Comparison of ENCODE assay signal across 8 cellular contexts in the genomic region with DNA sequence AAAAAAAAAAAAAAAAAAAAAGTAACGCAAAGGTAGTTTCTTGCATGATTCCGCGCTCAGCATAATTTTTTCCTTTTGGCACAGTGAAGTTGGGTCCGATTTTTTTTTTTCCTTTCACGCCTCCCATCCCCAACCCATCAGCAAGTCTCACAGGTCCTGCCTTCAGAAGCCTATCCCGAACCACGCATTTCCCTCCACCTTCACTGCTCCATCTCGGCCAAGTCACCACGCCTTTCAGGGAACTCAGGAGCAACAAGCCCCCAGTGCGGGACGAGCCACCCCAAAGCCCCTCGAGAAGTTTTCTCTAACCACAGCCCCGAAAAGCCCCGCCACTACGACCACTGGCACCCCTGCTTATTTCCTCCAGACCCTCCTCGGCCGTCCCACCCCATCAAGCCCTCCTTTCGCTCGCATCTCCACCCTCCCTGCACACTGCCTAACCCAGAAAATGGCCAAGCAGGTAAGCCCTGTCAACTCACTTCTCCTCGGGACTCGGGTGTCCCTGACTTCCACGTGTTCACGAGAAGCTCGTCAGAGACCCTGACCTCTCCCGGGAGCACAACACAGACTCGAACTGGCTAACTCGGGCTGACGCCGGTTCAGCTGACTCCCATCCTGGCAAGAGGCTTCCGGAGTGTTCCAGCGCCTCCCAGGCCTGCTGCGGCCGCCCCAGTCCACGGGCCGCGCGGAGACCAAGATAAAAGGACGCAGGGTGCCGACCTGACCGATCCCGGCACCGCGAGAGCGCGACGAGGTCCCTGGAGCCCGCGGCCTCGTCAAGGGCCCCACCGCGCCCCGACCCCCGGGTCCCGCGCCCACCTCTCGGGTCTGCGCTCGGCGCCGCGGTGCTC. TPM values are rescaled to one million over a fixed set of nuclear protein-coding genes. Genes with fewer than 3 reads are reported as not detected.
DNase-seq lines count a peak whose midpoint lies in the region; ATAC-seq, FAIRE-seq and TF ChIP-seq lines count a peak whose summit lies in the region.

No MANE protein-coding gene starts in this region.

- no peak for TF ChIP-seq POLR2A in GM18505 (IDR thresholded peaks at IDR 0.05; ENCODE audit: borderline replicate concordance, extremely low read depth, insufficient read depth, insufficient read length)

- H3K27ac ChIP-seq in kidney (ENCODE audit: low read depth in 2 of 2, low read length in 2 of 2), result peak overlapping the region; percentile 88 to 98

- ATAC-seq in GM18505 (IDR thresholded peaks at IDR 0.05; ENCODE audit: unreplicated experiment) (peak; percentile 16), HG02759 (IDR thresholded peaks at IDR 0.05; ENCODE audit: unreplicated experiment) (peak; percentile 6)

- peak overlapping the region; percentile 72 to 76 for H3K4me3 ChIP-seq in kidney (ENCODE audit: low read length in 2 of 2)

- peak; percentile 39 for DNase-seq in RPMI7951 (ENCODE audit: low read depth)
- peak; percentile 27 for DNase-seq in cerebellar cortex (ENCODE audit: low spot score)
- peak; percentile 87 for DNase-seq in kidney
- peak; percentile 57 for DNase-seq in stimulated activated CD4-positive, alpha-beta T cell treated with anti-CD3 and anti-CD28 coated beads, Interleukin-15, amount 100 ng/mL, for 24 hours
- DNase-seq in NK-92 treated with Interleukin-12 subunit alpha and Interleukin-12 subunit beta, amount 100 ng/mL, for 24 hours (lab: John Stamatoyannopoulos, UW), result no peak
- DNase-seq in effector CD4-positive, alpha-beta T cell, result no peak

- H3K9ac ChIP-seq in kidney (ENCODE audit: low read length in 2 of 2), result peak overlapping the region; percentile 52 to 81

- H3K9me3 ChIP-seq in kidney (ENCODE audit: control insufficient read depth in 1 of 2, low read length in 2 of 2), result no peaks in the 10 kb centered on the region

- FAIRE-seq in kidney (lab: Jason Lieb, UNC), result no peak

- intact Hi-C loops in kidney (cut with DNase I), result no loop called here

- TF ChIP-seq CTCF in kidney (IDR thresholded peaks at IDR 0.05; ENCODE audit: borderline replicate concordance, extremely low read depth, insufficient read depth), result no peak

- peaks cover under 1 to 2% of the 10 kb centered on the region in 2 donors for H3K36me3 ChIP-seq in kidney (ENCODE audit: control insufficient read depth in 1 of 2, insufficient read depth in 2 of 2, low read length in 2 of 2)

- peaks cover 0 to 17% of the 10 kb centered on the region in 2 donors for H3K4me1 ChIP-seq in kidney (ENCODE audit: control insufficient read depth in 1 of 2, insufficient read depth in 1 of 2, low read depth in 1 of 2, low read length in 2 of 2)

RNA-seq across cellular contexts. Expression of a gene that starts 0.8 kb away (rescaled TPM):
- 93.0 and 96.8 TPM in 2 replicates for total RNA-seq in RPMI7951 (2014; rRNA removed; shearing (Covaris generic))
- total RNA-seq in kidney, result 30.7 TPM
- polyA plus RNA-seq in kidney (ENCODE audit: insufficient read depth, low read depth, low replicate concordance), result 42.8 TPM

RNA-seq across cellular contexts. Expression of a gene that starts 9.8 kb away (rescaled TPM):
- total RNA-seq in RPMI7951 (2014; rRNA removed; shearing (Covaris generic)), result 8.2 and 17.5 TPM in 2 replicates
- 48.2 TPM for total RNA-seq in kidney
- 60.0 TPM for polyA plus RNA-seq in kidney (ENCODE audit: insufficient read depth, low read depth, low replicate concordance)

RNA-seq across cellular contexts. Expression of a gene that starts 10.0 kb away (rescaled TPM):
- 23.9 and 25.3 TPM in 2 replicates for total RNA-seq in RPMI7951 (2014; rRNA removed; shearing (Covaris generic))
- total RNA-seq in kidney, result 12.2 TPM
- 4.9 TPM for polyA plus RNA-seq in kidney (ENCODE audit: insufficient read depth, low read depth, low replicate concordance)

RNA-seq across cellular contexts. Expression of a gene that starts 27.2 kb away (rescaled TPM):
- total RNA-seq in RPMI7951 (2014; rRNA removed; shearing (Covaris generic)), result 0.78 and 1.1 TPM in 2 replicates
- total RNA-seq in kidney, result 2.9 TPM
- 1.2 TPM for polyA plus RNA-seq in kidney (ENCODE audit: insufficient read depth, low read depth, low replicate concordance)

Comparison
In these comparisons a context has a peak if more than half of its experiments do, and no peak if none do; other contexts are left out.
1. DNase-seq: peak in RPMI7951 (single experiment), cerebellar cortex (single experiment), kidney (single experiment) and stimulated activated CD4-positive, alpha-beta T cell treated with anti-CD3 and anti-CD28 coated beads, Interleukin-15, amount 100 ng/mL, for 24 hours (single experiment); none in NK-92 treated with Interleukin-12 subunit alpha and Interleukin-12 subunit beta, amount 100 ng/mL, for 24 hours (single experiment) and effector CD4-positive, alpha-beta T cell (single experiment).